8 cellular contexts compared by ENCODE assay signal in the genomic region with DNA sequence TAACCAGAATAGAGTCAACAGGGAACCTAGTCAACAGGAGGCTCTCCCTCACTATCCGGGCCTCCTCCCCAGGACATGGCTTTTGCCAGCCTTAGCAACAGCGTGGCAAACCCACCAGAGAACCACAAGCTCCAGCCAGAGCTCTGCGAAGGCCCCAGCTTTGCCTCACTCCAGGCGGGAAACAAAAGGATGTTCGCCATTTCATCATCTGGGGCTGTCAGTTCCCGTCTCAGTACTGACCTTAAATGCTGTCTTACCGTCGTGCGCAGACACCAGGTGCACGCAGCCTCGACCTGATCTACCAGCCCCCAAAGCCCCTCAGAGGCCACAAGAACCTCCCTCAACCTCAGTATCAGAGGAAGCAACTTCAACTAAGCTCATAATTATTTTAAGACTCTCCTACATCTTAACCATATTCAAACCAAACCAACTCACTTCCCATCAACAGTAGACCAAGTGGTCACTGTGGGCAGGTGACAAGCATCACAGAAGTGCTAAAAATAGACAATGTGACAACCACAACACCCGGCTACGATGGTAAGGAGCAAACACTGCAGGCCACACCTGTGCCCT.
DNase-seq lines count a peak whose midpoint lies in the region; ATAC-seq and TF ChIP-seq lines count a peak whose summit lies in the region.

No MANE protein-coding gene starts in this region.

- DNase-seq in KG1 (lab: John Stamatoyannopoulos, UW) (peak; percentile 74), lower lobe of right lung (peak; percentile 37), SW480 (ENCODE audit: low spot score) (no peak), NCI-H1436 (lab: John Stamatoyannopoulos, UW) (no peak), tibial nerve (ENCODE audit: low spot score in 2 of 2) (no peak), mesenteric fat pad (ENCODE audit: low spot score) (no peak)

- H3K4me1 ChIP-seq in lower lobe of right lung (peaks cover 14% of the 10 kb centered on the region), tibial nerve (peaks cover 0 to 40% (median 20%) of the 10 kb centered on the region in 4 donors)

- H3K36me3 ChIP-seq in lower lobe of right lung (no peaks in the 10 kb centered on the region), tibial nerve (no peaks in the 10 kb centered on the region)

- ATAC-seq in GM18505 (IDR thresholded peaks at IDR 0.05; ENCODE audit: unreplicated experiment) (peak; percentile 69), GM21528 (IDR thresholded peaks at IDR 0.05; ENCODE audit: low FRiP score, unreplicated experiment) (peak; percentile 79), lower lobe of right lung (peak in 1 of 2 donors; percentile 9)

- intact Hi-C loops in lower lobe of right lung (cut with DNase I): no loop called here

- 80 to 83% methylated on average over 13 of the region's 13 CpGs for WGBS in tibial nerve, 2 donors

- no peaks in the 10 kb centered on the region for H3K27me3 ChIP-seq in lower lobe of right lung (ENCODE audit: low read depth)
- H3K27me3 ChIP-seq in tibial nerve: no peaks in the 10 kb centered on the region

- TF ChIP-seq POLR2A in GM18505 (IDR thresholded peaks at IDR 0.05; ENCODE audit: borderline replicate concordance, extremely low read depth, insufficient read depth, insufficient read length) (peak; percentile 64), tibial nerve (IDR thresholded peaks at IDR 0.05) (no peak)

- no peaks in the 10 kb centered on the region for H3K9me3 ChIP-seq in lower lobe of right lung
- no peaks in the 10 kb centered on the region for H3K9me3 ChIP-seq in tibial nerve

- H3K4me3 ChIP-seq in lower lobe of right lung (no peak overlapping the region), tibial nerve (no peak overlapping the region)

- TF ChIP-seq CTCF in lower lobe of right lung (IDR thresholded peaks at IDR 0.05): no peak
- TF ChIP-seq CTCF in tibial nerve (IDR thresholded peaks at IDR 0.05): no peak

- no peak for TF ChIP-seq EP300 in tibial nerve (IDR thresholded peaks at IDR 0.05)

- no peak overlapping the region for H3K27ac ChIP-seq in lower lobe of right lung
- peak overlapping the region in 1 of 4 donors; percentile 23 for H3K27ac ChIP-seq in tibial nerve

Comparison
In these comparisons a context has a peak if more than half of its experiments do, and no peak if none do; other contexts are left out.
1. DNase-seq: peak in KG1 (single experiment) and lower lobe of right lung (single experiment); none in SW480 (single experiment), NCI-H1436 (single experiment), tibial nerve (0 of 2) and mesenteric fat pad (single experiment).